ENCODE assay signal across 20 cellular contexts in genomic region chr3:17643691-17644090, GRCh38.
DNase-seq lines count a peak whose midpoint lies in the region; ATAC-seq and TF ChIP-seq lines count a peak whose summit lies in the region.
"Had no signal": no experiment of that assay in that cellular context is flagged by ENCODE, and none has a peak within 500 bp of the region (broad histone marks: within the 10 kb centered on the region; RNA-seq: fewer than 3 reads in every experiment).

No MANE protein-coding gene starts in this region.

- H3K9me3 ChIP-seq in IMR-90 (ENCODE audit: control insufficient read depth, insufficient read depth, low read length) (no peaks in the 10 kb centered on the region), neural cell (ENCODE audit: low read length) (no peaks in the 10 kb centered on the region)
- H3K9me3 ChIP-seq in naive thymus-derived CD4-positive, alpha-beta T cell (ENCODE audit: control insufficient read depth in 2 of 3, low read length in 3 of 3) = no peaks in the 10 kb centered on the region
- H3K9me3 ChIP-seq: psoas muscle had no signal

- no peak overlapping the region for H3K4me3 Mint-ChIP-seq in nephron progenitor cell
- H3K4me3 Mint-ChIP-seq in naive thymus-derived CD4-positive, alpha-beta T cell = no peak overlapping the region
- H3K4me3 Mint-ChIP-seq: CD4-positive, alpha-beta memory T cell; naive thymus-derived CD8-positive, alpha-beta T cell; T-helper 1 cell treated with Interleukin-12 subunit alpha and Interleukin-12 subunit beta and Interleukin-4 antibody, amounts not matched to agents 30 μg/mL and 1 μg/mL, for 36 hours had no signal

- no peak for TF ChIP-seq RAD21 in IMR-90 (IDR thresholded peaks at IDR 0.05; ENCODE audit: low read length)
- TF ChIP-seq RAD21 in neural cell (conservative IDR thresholded peaks at IDR 0.05) = no peak

- H3K9ac ChIP-seq in IMR-90 (ENCODE audit: low read depth, low read length) (no peak overlapping the region), neural cell (ENCODE audit: low read length) (no peak overlapping the region)

- no peak overlapping the region for H3K27ac Mint-ChIP-seq in nephron progenitor cell
- no peak overlapping the region for H3K27ac Mint-ChIP-seq in naive thymus-derived CD4-positive, alpha-beta T cell
- H3K27ac Mint-ChIP-seq: CD4-positive, alpha-beta memory T cell; naive thymus-derived CD8-positive, alpha-beta T cell; T-helper 1 cell treated with Interleukin-12 subunit alpha and Interleukin-12 subunit beta and Interleukin-4 antibody, amounts not matched to agents 30 μg/mL and 1 μg/mL, for 36 hours had no signal

- H3K4me2 ChIP-seq in IMR-90 (ENCODE audit: low read depth, low read length) (peak overlapping the region; percentile 78; the same call in 1 of the 2 replicates), neural cell (ENCODE audit: low read length) (no peak overlapping the region)

- H3K27me3 Mint-ChIP-seq in nephron progenitor cell (ENCODE audit: low read depth, poor library complexity) = no peaks in the 10 kb centered on the region
- H3K27me3 Mint-ChIP-seq in naive thymus-derived CD4-positive, alpha-beta T cell = no peaks in the 10 kb centered on the region
- H3K27me3 Mint-ChIP-seq: CD4-positive, alpha-beta memory T cell; naive thymus-derived CD8-positive, alpha-beta T cell had no signal

- no peak overlapping the region for H4K5ac ChIP-seq in IMR-90 (ENCODE audit: low read depth, low read length)

- no peaks in the 10 kb centered on the region for H3K36me3 ChIP-seq in IMR-90 (ENCODE audit: control insufficient read depth, insufficient read depth, low read length)
- no peaks in the 10 kb centered on the region for H3K36me3 ChIP-seq in neural cell (ENCODE audit: insufficient read depth, low read length)
- H3K36me3 ChIP-seq in naive thymus-derived CD4-positive, alpha-beta T cell (ENCODE audit: control insufficient read depth in 2 of 3, insufficient read depth in 3 of 3, low read length in 3 of 3) = no peaks in the 10 kb centered on the region

- no peak for TF ChIP-seq POLR2A in IMR-90 (IDR thresholded peaks at IDR 0.05; ENCODE audit: low read depth, low read length)

- no peak overlapping the region for H2AK9ac ChIP-seq in IMR-90 (replicated peaks; ENCODE audit: low read depth, low read length, poor library complexity)

- no peaks in the 10 kb centered on the region for H3F3A ChIP-seq in neural cell (ENCODE audit: insufficient read depth, low read length, poor library complexity, severe bottlenecking)

- H3K4me1 ChIP-seq in IMR-90 (ENCODE audit: control insufficient read depth, insufficient read depth, low read length) = peaks cover 1% of the 10 kb centered on the region
- no peaks in the 10 kb centered on the region for H3K4me1 ChIP-seq in naive thymus-derived CD4-positive, alpha-beta T cell (ENCODE audit: control insufficient read depth in 2 of 2, insufficient read depth in 2 of 2, low read length in 2 of 2)

- H2BK120ac ChIP-seq in IMR-90 (ENCODE audit: low read depth, low read length) = no peak overlapping the region

- H2AK5ac ChIP-seq in IMR-90 (ENCODE audit: low read depth, low read length) = no peak overlapping the region

- in situ Hi-C loops in IMR-90 (cut with MboI; ENCODE audit: low sequenced_read_pairs) = loop anchor here (10.0 to 25.0 kb wide), 2 partner anchors 191 to 469 kb away; no protein-coding TSS in a partner anchor

- peak; percentile 51 for ATAC-seq in IMR-90 (ENCODE audit: low read depth)
- ATAC-seq in naive thymus-derived CD4-positive, alpha-beta T cell = no peak
- ATAC-seq: naive thymus-derived CD8-positive, alpha-beta T cell; psoas muscle had no signal

- H3K4me1 Mint-ChIP-seq in nephron progenitor cell = no peaks in the 10 kb centered on the region
- peaks cover 1 to 9% (median 4%) of the 10 kb centered on the region in 7 donors for H3K4me1 Mint-ChIP-seq in naive thymus-derived CD4-positive, alpha-beta T cell

- no peaks in the 10 kb centered on the region for H3K27me3 ChIP-seq in IMR-90 (ENCODE audit: control insufficient read depth, insufficient read depth, low read length)
- no peaks in the 10 kb centered on the region for H3K27me3 ChIP-seq in neural cell (ENCODE audit: insufficient read depth, low read depth, low read length)
- H3K27me3 ChIP-seq in naive thymus-derived CD4-positive, alpha-beta T cell (ENCODE audit: control insufficient read depth in 2 of 2, insufficient read depth in 2 of 2, low read length in 2 of 2) = no peaks in the 10 kb centered on the region

- TF ChIP-seq CTCF in IMR-90 (conservative IDR thresholded peaks at IDR 0.05; ENCODE audit: low read depth, low read length) (no peak), neural cell (IDR thresholded peaks at IDR 0.05; ENCODE audit: poor library complexity, severe bottlenecking) (no peak), nephron progenitor cell (IDR thresholded peaks at IDR 0.05) (no peak)

- H4K91ac ChIP-seq in IMR-90 (ENCODE audit: insufficient read depth, low read depth, low read length) = no peak overlapping the region

- TF ChIP-seq EP300 in neural cell (conservative IDR thresholded peaks at IDR 0.05; ENCODE audit: poor library complexity, severe bottlenecking) = no peak

- H3K79me1 ChIP-seq in IMR-90 (ENCODE audit: low read depth in 1 of 2, low read length in 2 of 2) = peaks cover 0 to 5% of the 10 kb centered on the region in 2 experiments; a peak in 2 of 4 replicates

- H3K23ac ChIP-seq in IMR-90 (ENCODE audit: low read depth, low read length) = no peak overlapping the region

- H3K36me3 Mint-ChIP-seq in nephron progenitor cell (ENCODE audit: low read depth) = no peaks in the 10 kb centered on the region
- peaks cover 0 to 9% (median 0%) of the 10 kb centered on the region in 5 donors for H3K36me3 Mint-ChIP-seq in naive thymus-derived CD4-positive, alpha-beta T cell
- H3K36me3 Mint-ChIP-seq: CD4-positive, alpha-beta memory T cell had no signal

- H4K8ac ChIP-seq in IMR-90 (ENCODE audit: low read depth in 2 of 2, low read length in 2 of 2) = no peak overlapping the region

- H3K9me1 ChIP-seq in IMR-90 (ENCODE audit: insufficient read depth, low read length) = no peaks in the 10 kb centered on the region

- intact Hi-C loops in IMR-90 (cut with micrococcal nuclease) = loop anchor here (2.0 to 5.0 kb wide), 3 partner anchors 99 to 211 kb away; partner anchors contain the start of gene TBC1D5
- intact Hi-C loops in naive thymus-derived CD4-positive, alpha-beta T cell (cut with micrococcal nuclease) = loop anchor here in 1 of 2 donors (2.0 kb wide), 1 partner anchor 1387 kb away; no protein-coding TSS in a partner anchor

- BruUV-seq in IMR-90 (replicated peaks; lab: Mats Ljungman, UMichigan) = no TSS peak

- no peak overlapping the region for H2AFZ ChIP-seq in IMR-90 (replicated peaks; ENCODE audit: low read length, poor library complexity)
- H2AFZ ChIP-seq in neural cell (ENCODE audit: low read depth, low read length) = no peak overlapping the region

- H2BK15ac ChIP-seq in IMR-90 (ENCODE audit: low read depth, low read length) = no peak overlapping the region

- dilution Hi-C loops in IMR-90 (cut with HindIII; ENCODE audit: low sequenced_read_pairs, unreplicated experiment) = no loop called here

- no peak overlapping the region for H3K4ac ChIP-seq in IMR-90 (ENCODE audit: low read depth, low read length)

- no peak overlapping the region for H3K27ac ChIP-seq in IMR-90 (ENCODE audit: insufficient read depth, low read length)
- peak overlapping the region; percentile 10 for H3K27ac ChIP-seq in neural cell (ENCODE audit: low read length)
- no peak overlapping the region for H3K27ac ChIP-seq in naive thymus-derived CD4-positive, alpha-beta T cell (ENCODE audit: low read depth, low read length)
- H3K27ac ChIP-seq: psoas muscle, VCaP had no signal

- POLR2A ChIA-PET in IMR-90 (lab: Charles Lee; ENCODE audit: unreplicated experiment) = no interaction called here
- POLR2A ChIA-PET in naive thymus-derived CD4-positive, alpha-beta T cell (lab: Charles Lee) = no interaction called here

- no peaks in the 10 kb centered on the region for H3K9me3 Mint-ChIP-seq in nephron progenitor cell
- no peaks in the 10 kb centered on the region for H3K9me3 Mint-ChIP-seq in naive thymus-derived CD4-positive, alpha-beta T cell
- H3K9me3 Mint-ChIP-seq: CD4-positive, alpha-beta memory T cell had no signal

- H3K9me2 ChIP-seq in neural cell (ENCODE audit: insufficient read depth, low read length) = no peaks in the 10 kb centered on the region

- H3K14ac ChIP-seq in IMR-90 (replicated peaks; ENCODE audit: low read depth, low read length) = no peak overlapping the region

- CTCF ChIA-PET in IMR-90 (lab: Yijun Ruan, JAX) = interaction anchor here (0.5 to 0.7 kb wide), 2 partner anchors 222 to 387 kb away, joined by 3 read pairs; no protein-coding TSS in a partner anchor
- CTCF ChIA-PET in naive thymus-derived CD4-positive, alpha-beta T cell (lab: Charles Lee) = interaction anchor here (3.0 kb wide), 1 partner anchor 198 kb away, joined by 44 read pairs; no protein-coding TSS in a partner anchor

- no peaks in the 10 kb centered on the region for H3K79me2 ChIP-seq in neural cell (replicated peaks; ENCODE audit: insufficient read depth, low read length)

- H3K56ac ChIP-seq in IMR-90 (ENCODE audit: extremely low read depth, insufficient read depth, low read length) = no peak overlapping the region

- no CpG with 5 or more reads among the region's 4 CpGs for WGBS in IMR-90 (ENCODE audit: extremely low coverage in 2 of 2, insufficient read length in 1 of 2), 2 experiments

- DNase-seq in AG08395 (ENCODE audit: low spot score) (peak; percentile 41), IMR-90 (peak; percentile 61), dedifferentiated amniotic fluid mesenchymal stem cell (ENCODE audit: extremely low spot score) (peak; percentile 55), nephron progenitor cell (no peak), cortex of kidney (lab: John Stamatoyannopoulos, UW) (no peak), T1000 (lab: John Stamatoyannopoulos, UW) (no peak)
- no peak for DNase-seq in naive thymus-derived CD4-positive, alpha-beta T cell
- DNase-seq: activated naive CD4-positive, alpha-beta T cell treated with Interleukin-2 at 50 U/mL for 16 hours; anterior cingulate cortex; CD4-positive, alpha-beta memory T cell; kidney; naive thymus-derived CD8-positive, alpha-beta T cell; NCI-H146; NCI-H82; OCI-M1; psoas muscle; stimulated activated CD4-positive, alpha-beta T cell treated with anti-CD3 and anti-CD28 coated beads, Interleukin-4, amount 100 ng/mL, for 24 hours had no signal

- H4K20me1 ChIP-seq in IMR-90 (ENCODE audit: insufficient read depth, low read length) (no peaks in the 10 kb centered on the region; the same call in 1 of the 2 replicates), neural cell (ENCODE audit: insufficient read depth) (no peaks in the 10 kb centered on the region)

- H3K4me3 ChIP-seq in IMR-90 (ENCODE audit: insufficient read depth, low read depth, low read length) (no peak overlapping the region), neural cell (ENCODE audit: low read length) (no peak overlapping the region)
- H3K4me3 ChIP-seq in naive thymus-derived CD4-positive, alpha-beta T cell (ENCODE audit: low read length) = no peak overlapping the region
- H3K4me3 ChIP-seq: psoas muscle had no signal

- no peak overlapping the region for H2BK5ac ChIP-seq in IMR-90 (ENCODE audit: low read depth, low read length, poor library complexity, severe bottlenecking)

- no peak overlapping the region for H3K18ac ChIP-seq in IMR-90 (ENCODE audit: low read depth, low read length)

- no peak overlapping the region for H2BK20ac ChIP-seq in IMR-90 (ENCODE audit: low read depth, low read length)

TF ChIP-seq in IMR-90, 13 proteins besides CTCF, POLR2A, EP300 and RAD21 (continues in another document):
- TF ChIP-seq RFX5 (IDR thresholded peaks at IDR 0.05; ENCODE audit: low read depth, low read length) = no peak

Comparison
In these comparisons a context has a peak if more than half of its experiments do, and no peak if none do; other contexts are left out.
1. DNase-seq: peak in AG08395 (single experiment), IMR-90 (single experiment) and dedifferentiated amniotic fluid mesenchymal stem cell (single experiment); none in nephron progenitor cell (single experiment), naive thymus-derived CD4-positive, alpha-beta T cell (0 of 9), cortex of kidney (single experiment) and T1000 (single experiment).